26 cellular contexts compared by ENCODE assay signal in the genomic region with DNA sequence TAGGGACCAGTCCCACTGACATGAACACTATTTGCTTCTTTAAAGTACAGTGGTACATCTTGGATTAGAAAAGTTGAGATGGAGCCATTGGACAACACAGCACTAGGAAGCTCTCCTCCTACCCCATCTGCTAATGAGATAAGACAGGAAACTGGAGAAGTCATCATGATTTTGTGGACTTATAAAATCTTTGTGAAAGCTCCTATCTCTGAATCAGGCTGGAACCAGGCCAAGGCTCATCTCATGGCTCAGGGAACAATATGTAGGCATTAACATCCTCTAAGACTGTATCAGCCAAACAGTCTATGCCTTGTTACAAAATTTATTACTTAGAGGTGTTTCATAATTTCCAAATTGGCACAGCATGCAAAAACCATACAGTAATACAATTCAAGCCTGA.
"Had no signal": no experiment of that assay in that cellular context is flagged by ENCODE, and none has a peak within 500 bp of the region (broad histone marks: within the 10 kb centered on the region; RNA-seq: fewer than 3 reads in every experiment).

No MANE protein-coding gene starts in this region.

- H3K4me3 ChIP-seq: left ventricle myocardium inferior, lung, neural progenitor cell, right atrium auricular region, right lobe of liver, smooth muscle cell, tibial nerve, uterus had no signal

- H3K27me3 Mint-ChIP-seq: naive B cell; stimulated activated memory B cell treated with anti-CD40 and anti-IgM and Interleukin-4, amounts not matched to agents 10 μg/mL and 1 μg/mL and 100 μg/mL, for 72 hours; stimulated activated naive CD8-positive, alpha-beta T cell treated with anti-CD3 and anti-CD28 coated beads, Interleukin-15, amount 100 ng/mL, for 72 hours; type B pancreatic cell had no signal

- H3K27me3 ChIP-seq: neural progenitor cell, neutrophil, right atrium auricular region, right lobe of liver, tibial nerve, uterus had no signal

- H3K4me1 Mint-ChIP-seq: naive B cell; natural killer cell; stimulated activated memory B cell treated with anti-CD40 and anti-IgM and Interleukin-4, amounts not matched to agents 10 μg/mL and 1 μg/mL and 100 μg/mL, for 72 hours; stimulated activated naive CD8-positive, alpha-beta T cell treated with anti-CD3 and anti-CD28 coated beads, Interleukin-15, amount 100 ng/mL, for 72 hours had no signal

- H3K4me3 Mint-ChIP-seq: mesothelial cell of epicardium; naive B cell; natural killer cell; nephron progenitor cell; neural progenitor cell; stimulated activated memory B cell treated with anti-CD40 and anti-IgM and Interleukin-4, amounts not matched to agents 10 μg/mL and 1 μg/mL and 100 μg/mL, for 72 hours; stimulated activated naive CD8-positive, alpha-beta T cell treated with anti-CD3 and anti-CD28 coated beads, Interleukin-15, amount 100 ng/mL, for 72 hours; type B pancreatic cell had no signal

- H3K4me1 ChIP-seq: left ventricle myocardium inferior, right atrium auricular region, right lobe of liver, tibial nerve, uterus had no signal

- H3K9me3 ChIP-seq: left ventricle myocardium inferior, neutrophil, right atrium auricular region, right lobe of liver, tibial nerve, uterus had no signal

- DNase-seq: islet precursor cell; left ventricle myocardium inferior; mesendoderm; naive B cell; natural killer cell; nephron progenitor cell; occipital lobe; right lobe of liver; stimulated activated CD4-positive, alpha-beta T cell treated with anti-CD3 and anti-CD28 coated beads, Interleukin-1b, Interleukin-23, amount 100 ng/mL, for 48 hours; stimulated activated CD4-positive, alpha-beta T cell treated with anti-CD3 and anti-CD28 coated beads, Interleukin-2, amount 100 ng/mL, for 48 hours; stimulated activated CD4-positive, alpha-beta T cell treated with anti-CD3 and anti-CD28 coated beads, Interleukin-4, amount 100 ng/mL, for 4 hours; stimulated activated CD8-positive, alpha-beta memory T cell treated with anti-CD3 and anti-CD28 coated beads, Interleukin-4, amount 100 ng/mL, for 48 hours; stimulated activated naive CD4-positive, alpha-beta T cell treated with Interleukin-2 at 50 U/mL for 16 hours; stimulated activated naive CD8-positive, alpha-beta T cell treated with anti-CD3 and anti-CD28 coated beads, Interleukin-15, amount 100 ng/mL, for 72 hours; substantia nigra; uterus had no signal

- H3K27ac ChIP-seq: left ventricle myocardium inferior, neural progenitor cell, neutrophil, right atrium auricular region, right lobe of liver, tibial nerve, uterus had no signal

- H3K9ac ChIP-seq: neural progenitor cell had no signal

- H3K36me3 Mint-ChIP-seq: natural killer cell, neural progenitor cell had no signal

- H3K27ac Mint-ChIP-seq: mesothelial cell of epicardium; natural killer cell; nephron progenitor cell; neural progenitor cell; progenitor cell of endocrine pancreas; stimulated activated memory B cell treated with anti-CD40 and anti-IgM and Interleukin-4, amounts not matched to agents 10 μg/mL and 1 μg/mL and 100 μg/mL, for 72 hours; stimulated activated naive CD8-positive, alpha-beta T cell treated with anti-CD3 and anti-CD28 coated beads, Interleukin-15, amount 100 ng/mL, for 72 hours; type B pancreatic cell had no signal

- H3K9me3 Mint-ChIP-seq: mesothelial cell of epicardium; naive B cell; natural killer cell; nephron progenitor cell; neural progenitor cell; stimulated activated memory B cell treated with anti-CD40 and anti-IgM and Interleukin-4, amounts not matched to agents 10 μg/mL and 1 μg/mL and 100 μg/mL, for 72 hours; stimulated activated naive CD8-positive, alpha-beta T cell treated with anti-CD3 and anti-CD28 coated beads, Interleukin-15, amount 100 ng/mL, for 72 hours; type B pancreatic cell had no signal

- H3K36me3 ChIP-seq: left ventricle myocardium inferior, neural progenitor cell, neutrophil, right atrium auricular region, right lobe of liver, uterus had no signal
